In the genomic region with DNA sequence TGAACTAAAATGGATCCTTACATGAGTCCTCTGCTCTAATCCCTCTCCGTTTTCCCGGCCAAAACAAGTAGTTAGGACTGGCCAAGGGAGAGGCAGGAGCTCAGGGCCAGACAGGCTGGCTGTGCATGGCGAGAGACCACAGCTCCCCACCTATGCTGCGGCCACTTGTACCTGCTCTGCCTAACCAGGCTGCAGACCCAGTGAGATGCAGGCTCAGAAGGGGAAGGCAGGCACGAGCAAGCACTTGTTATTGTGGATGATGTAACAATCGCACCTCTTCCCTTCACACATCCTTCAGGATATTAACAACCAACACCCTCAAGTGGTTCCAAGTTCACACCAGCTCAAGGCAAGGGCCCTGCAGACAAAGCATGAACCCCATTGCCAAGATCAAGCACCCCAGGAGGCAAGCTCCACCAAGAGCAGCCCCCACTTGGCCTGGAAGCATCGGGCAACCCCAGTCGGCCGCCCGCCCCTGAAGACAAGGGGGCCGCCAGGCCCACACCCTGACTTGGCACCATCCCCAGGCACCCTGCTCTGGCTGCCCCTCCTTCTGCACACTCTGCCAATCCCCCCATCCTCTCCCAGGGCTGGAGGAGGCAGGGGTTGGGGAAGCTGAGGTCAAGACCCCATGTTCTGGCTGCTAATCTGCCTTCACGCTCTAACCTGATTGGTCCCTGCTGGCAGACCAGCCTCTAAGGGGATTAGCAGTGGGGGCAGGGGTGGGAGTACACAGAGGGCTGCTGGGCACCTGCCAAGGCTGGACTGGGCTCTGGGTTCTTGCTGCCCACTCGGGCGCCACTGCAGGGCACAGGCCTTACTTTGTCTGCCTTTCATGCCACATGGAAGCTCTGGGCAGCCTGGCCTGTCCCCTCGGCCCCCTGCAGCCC, we compare ENCODE assay signal across 12 cellular contexts.
"Had no signal": no experiment of that assay in that cellular context is flagged by ENCODE, and none has a peak within 500 bp of the region (broad histone marks: within the 10 kb centered on the region; RNA-seq: fewer than 3 reads in every experiment).

No MANE protein-coding gene starts in this region.

- ATAC-seq: activated T-cell treated with anti-CD3 and anti-CD28 coated beads, Interleukin-2, amount 50 U/mL, for 4 hours; heart left ventricle; left lung had no signal

- H3K4me3 ChIP-seq: dorsolateral prefrontal cortex, heart left ventricle, left lung, stomach had no signal

- DNase-seq: activated CD4-positive, alpha-beta T cell treated with anti-CD3 and anti-CD28 coated beads for 1 hour; activated CD4-positive, alpha-beta T cell treated with anti-CD3 and anti-CD28 coated beads, Interleukin-2, amount 50 U/mL, for 48 hours; activated effector memory CD4-positive, alpha-beta T cell treated with anti-CD3 and anti-CD28 coated beads, Interleukin-2, amount 50 U/mL, for 16 hours; activated naive CD8-positive, alpha-beta T cell treated with anti-CD3 and anti-CD28 coated beads for 36 hours; activated T-cell treated with anti-CD3 and anti-CD28 coated beads, Interleukin-2, amount 50 U/mL, for 4 hours; dorsolateral prefrontal cortex; foreskin melanocyte; left lung; mesenchymal stem cell; stomach had no signal

- H3K27ac ChIP-seq: heart left ventricle, left lung, parathyroid adenoma, stomach had no signal

- H3K9me3 ChIP-seq: heart left ventricle had no signal

- H3K4me1 ChIP-seq: heart left ventricle, left lung, parathyroid adenoma, stomach had no signal

- H3K36me3 ChIP-seq: heart left ventricle, left lung, stomach had no signal
